ENCODE assay signal across 14 cellular contexts in genomic region chr16:6146874-6147425, GRCh38.
"Had no signal": no experiment of that assay in that cellular context is flagged by ENCODE, and none has a peak within 500 bp of the region (broad histone marks: within the 10 kb centered on the region; RNA-seq: fewer than 3 reads in every experiment).

No MANE protein-coding gene starts in this region.

- DNase-seq: activated CD4-positive, alpha-beta T cell treated with anti-CD3 and anti-CD28 coated beads for 1 hour; activated CD4-positive, alpha-beta T cell treated with anti-CD3 and anti-CD28 coated beads, Interleukin-2, amount 50 U/mL, for 4 hours; activated naive CD4-positive, alpha-beta T cell treated with anti-CD3 and anti-CD28 coated beads for 36 hours; activated T-cell treated with anti-CD3 and anti-CD28 coated beads for 4 hours; dermis blood vessel endothelial cell; hypothalamus; left colon; lower lobe of right lung; midbrain; pancreas; stimulated activated CD4-positive, alpha-beta T cell treated with anti-CD3 and anti-CD28 coated beads, Interleukin-1b, Interleukin-23, amount 100 ng/mL, for 48 hours; stimulated activated naive CD8-positive, alpha-beta T cell treated with anti-CD3 and anti-CD28 coated beads, Interleukin-15, amount 100 ng/mL, for 72 hours; T-helper 1 cell; upper lobe of left lung had no signal

- ATAC-seq: left colon; lower lobe of right lung; pancreas; stimulated activated naive CD8-positive, alpha-beta T cell treated with anti-CD3 and anti-CD28 coated beads, Interleukin-15, amount 100 ng/mL, for 72 hours had no signal

- H3K27ac ChIP-seq: lower lobe of right lung, pancreas, upper lobe of left lung had no signal
